Comparison of ENCODE assay signal across 1 cellular context in the genomic region with DNA sequence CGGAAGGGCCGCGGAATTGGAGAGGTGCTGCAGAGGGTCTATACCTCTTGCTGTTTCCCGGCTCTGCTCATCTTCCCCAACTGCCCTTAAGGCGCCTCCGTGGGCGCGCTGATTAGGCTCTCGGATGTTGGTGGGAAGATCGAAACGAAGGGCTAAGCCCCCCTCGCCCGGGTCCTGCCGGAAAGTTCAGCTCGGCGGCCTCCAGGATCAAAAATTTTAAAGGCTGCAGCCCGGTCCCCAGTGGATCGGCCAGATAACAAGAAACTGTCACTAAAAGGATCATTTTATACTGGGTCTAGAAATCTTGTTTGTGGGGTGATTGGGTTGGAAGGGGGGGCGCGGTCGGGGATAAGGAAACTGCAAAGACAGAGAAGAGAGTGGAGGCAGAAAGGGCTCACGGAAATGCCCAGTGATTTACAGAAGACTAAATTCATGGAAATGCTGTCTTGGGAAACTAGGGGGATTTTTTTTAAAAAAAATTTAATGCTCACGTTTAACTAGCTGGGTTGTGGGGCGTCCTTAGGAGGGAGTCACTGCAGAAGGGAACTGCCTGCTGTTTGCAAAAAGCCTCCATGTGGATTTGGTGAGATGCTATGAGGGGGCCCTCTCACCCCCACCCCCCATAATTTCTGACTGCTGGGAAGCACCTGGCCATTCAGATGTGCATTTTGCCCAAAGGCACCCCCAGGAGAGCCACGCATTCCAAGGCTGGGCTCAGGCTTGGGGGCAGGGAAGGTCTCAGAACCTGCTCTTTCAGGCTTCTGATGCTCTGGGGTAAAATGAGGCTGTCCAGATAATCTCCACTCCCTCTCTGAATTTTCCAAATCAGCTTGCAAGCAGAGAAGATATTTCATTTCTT.
A peak's percentile ranks its signal among the peaks of the same experiment; 100 is the strongest.
TF ChIP-seq lines count a peak whose summit lies in the region.

No MANE protein-coding gene starts in this region.

TF ChIP-seq in GM23338, 12 proteins besides CTCF, POLR2A, EP300 and RAD21 (continued from another document):
- TF ChIP-seq, protein P1, sequence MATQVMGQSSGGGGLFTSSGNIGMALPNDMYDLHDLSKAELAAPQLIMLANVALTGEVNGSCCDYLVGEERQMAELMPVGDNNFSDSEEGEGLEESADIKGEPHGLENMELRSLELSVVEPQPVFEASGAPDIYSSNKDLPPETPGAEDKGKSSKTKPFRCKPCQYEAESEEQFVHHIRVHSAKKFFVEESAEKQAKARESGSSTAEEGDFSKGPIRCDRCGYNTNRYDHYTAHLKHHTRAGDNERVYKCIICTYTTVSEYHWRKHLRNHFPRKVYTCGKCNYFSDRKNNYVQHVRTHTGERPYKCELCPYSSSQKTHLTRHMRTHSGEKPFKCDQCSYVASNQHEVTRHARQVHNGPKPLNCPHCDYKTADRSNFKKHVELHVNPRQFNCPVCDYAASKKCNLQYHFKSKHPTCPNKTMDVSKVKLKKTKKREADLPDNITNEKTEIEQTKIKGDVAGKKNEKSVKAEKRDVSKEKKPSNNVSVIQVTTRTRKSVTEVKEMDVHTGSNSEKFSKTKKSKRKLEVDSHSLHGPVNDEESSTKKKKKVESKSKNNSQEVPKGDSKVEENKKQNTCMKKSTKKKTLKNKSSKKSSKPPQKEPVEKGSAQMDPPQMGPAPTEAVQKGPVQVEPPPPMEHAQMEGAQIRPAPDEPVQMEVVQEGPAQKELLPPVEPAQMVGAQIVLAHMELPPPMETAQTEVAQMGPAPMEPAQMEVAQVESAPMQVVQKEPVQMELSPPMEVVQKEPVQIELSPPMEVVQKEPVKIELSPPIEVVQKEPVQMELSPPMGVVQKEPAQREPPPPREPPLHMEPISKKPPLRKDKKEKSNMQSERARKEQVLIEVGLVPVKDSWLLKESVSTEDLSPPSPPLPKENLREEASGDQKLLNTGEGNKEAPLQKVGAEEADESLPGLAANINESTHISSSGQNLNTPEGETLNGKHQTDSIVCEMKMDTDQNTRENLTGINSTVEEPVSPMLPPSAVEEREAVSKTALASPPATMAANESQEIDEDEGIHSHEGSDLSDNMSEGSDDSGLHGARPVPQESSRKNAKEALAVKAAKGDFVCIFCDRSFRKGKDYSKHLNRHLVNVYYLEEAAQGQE (IDR thresholded peaks at IDR 0.05; ENCODE audit: unreplicated experiment) = no peak
- no peak for TF ChIP-seq ZNF114 (CRISPR knock-in tag; IDR thresholded peaks at IDR 0.05)
- TF ChIP-seq, protein P2, sequence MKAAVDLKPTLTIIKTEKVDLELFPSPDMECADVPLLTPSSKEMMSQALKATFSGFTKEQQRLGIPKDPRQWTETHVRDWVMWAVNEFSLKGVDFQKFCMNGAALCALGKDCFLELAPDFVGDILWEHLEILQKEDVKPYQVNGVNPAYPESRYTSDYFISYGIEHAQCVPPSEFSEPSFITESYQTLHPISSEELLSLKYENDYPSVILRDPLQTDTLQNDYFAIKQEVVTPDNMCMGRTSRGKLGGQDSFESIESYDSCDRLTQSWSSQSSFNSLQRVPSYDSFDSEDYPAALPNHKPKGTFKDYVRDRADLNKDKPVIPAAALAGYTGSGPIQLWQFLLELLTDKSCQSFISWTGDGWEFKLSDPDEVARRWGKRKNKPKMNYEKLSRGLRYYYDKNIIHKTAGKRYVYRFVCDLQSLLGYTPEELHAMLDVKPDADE (IDR thresholded peaks at IDR 0.05) = no peak
- TF ChIP-seq EZH2phosphoT487 (IDR thresholded peaks at IDR 0.05; ENCODE audit: unreplicated experiment) = peak; percentile 38
- TF ChIP-seq JUNB (IDR thresholded peaks at IDR 0.05; ENCODE audit: unreplicated experiment) = no peak
- TF ChIP-seq STAT1 (IDR thresholded peaks at IDR 0.05; ENCODE audit: unreplicated experiment) = no peak
- TF ChIP-seq, protein P3, sequence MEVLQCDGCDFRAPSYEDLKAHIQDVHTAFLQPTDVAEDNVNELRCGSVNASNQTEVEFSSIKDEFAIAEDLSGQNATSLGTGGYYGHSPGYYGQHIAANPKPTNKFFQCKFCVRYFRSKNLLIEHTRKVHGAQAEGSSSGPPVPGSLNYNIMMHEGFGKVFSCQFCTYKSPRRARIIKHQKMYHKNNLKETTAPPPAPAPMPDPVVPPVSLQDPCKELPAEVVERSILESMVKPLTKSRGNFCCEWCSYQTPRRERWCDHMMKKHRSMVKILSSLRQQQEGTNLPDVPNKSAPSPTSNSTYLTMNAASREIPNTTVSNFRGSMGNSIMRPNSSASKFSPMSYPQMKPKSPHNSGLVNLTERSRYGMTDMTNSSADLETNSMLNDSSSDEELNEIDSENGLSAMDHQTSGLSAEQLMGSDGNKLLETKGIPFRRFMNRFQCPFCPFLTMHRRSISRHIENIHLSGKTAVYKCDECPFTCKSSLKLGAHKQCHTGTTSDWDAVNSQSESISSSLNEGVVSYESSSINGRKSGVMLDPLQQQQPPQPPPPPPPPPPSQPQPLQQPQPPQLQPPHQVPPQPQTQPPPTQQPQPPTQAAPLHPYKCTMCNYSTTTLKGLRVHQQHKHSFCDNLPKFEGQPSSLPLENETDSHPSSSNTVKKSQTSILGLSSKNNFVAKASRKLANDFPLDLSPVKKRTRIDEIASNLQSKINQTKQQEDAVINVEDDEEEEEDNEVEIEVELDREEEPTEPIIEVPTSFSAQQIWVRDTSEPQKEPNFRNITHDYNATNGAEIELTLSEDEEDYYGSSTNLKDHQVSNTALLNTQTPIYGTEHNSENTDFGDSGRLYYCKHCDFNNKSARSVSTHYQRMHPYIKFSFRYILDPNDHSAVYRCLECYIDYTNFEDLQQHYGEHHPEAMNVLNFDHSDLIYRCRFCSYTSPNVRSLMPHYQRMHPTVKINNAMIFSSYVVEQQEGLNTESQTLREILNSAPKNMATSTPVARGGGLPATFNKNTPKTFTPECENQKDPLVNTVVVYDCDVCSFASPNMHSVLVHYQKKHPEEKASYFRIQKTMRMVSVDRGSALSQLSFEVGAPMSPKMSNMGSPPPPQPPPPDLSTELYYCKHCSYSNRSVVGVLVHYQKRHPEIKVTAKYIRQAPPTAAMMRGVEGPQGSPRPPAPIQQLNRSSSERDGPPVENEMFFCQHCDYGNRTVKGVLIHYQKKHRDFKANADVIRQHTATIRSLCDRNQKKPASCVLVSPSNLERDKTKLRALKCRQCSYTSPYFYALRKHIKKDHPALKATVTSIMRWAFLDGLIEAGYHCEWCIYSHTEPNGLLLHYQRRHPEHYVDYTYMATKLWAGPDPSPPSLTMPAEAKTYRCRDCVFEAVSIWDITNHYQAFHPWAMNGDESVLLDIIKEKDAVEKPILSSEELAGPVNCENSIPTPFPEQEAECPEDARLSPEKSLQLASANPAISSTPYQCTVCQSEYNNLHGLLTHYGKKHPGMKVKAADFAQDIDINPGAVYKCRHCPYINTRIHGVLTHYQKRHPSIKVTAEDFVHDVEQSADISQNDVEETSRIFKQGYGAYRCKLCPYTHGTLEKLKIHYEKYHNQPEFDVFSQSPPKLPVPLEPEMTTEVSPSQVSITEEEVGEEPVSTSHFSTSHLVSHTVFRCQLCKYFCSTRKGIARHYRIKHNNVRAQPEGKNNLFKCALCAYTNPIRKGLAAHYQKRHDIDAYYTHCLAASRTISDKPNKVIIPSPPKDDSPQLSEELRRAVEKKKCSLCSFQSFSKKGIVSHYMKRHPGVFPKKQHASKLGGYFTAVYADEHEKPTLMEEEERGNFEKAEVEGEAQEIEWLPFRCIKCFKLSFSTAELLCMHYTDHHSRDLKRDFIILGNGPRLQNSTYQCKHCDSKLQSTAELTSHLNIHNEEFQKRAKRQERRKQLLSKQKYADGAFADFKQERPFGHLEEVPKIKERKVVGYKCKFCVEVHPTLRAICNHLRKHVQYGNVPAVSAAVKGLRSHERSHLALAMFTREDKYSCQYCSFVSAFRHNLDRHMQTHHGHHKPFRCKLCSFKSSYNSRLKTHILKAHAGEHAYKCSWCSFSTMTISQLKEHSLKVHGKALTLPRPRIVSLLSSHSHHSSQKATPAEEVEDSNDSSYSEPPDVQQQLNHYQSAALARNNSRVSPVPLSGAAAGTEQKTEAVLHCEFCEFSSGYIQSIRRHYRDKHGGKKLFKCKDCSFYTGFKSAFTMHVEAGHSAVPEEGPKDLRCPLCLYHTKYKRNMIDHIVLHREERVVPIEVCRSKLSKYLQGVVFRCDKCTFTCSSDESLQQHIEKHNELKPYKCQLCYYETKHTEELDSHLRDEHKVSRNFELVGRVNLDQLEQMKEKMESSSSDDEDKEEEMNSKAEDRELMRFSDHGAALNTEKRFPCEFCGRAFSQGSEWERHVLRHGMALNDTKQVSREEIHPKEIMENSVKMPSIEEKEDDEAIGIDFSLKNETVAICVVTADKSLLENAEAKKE (CRISPR knock-in tag; IDR thresholded peaks at IDR 0.05) = no peak
- TF ChIP-seq POLR2AphosphoS5 (IDR thresholded peaks at IDR 0.05; ENCODE audit: low read depth) = no peak
- peak; percentile 85 for TF ChIP-seq EZH2 (IDR thresholded peaks at IDR 0.05; ENCODE audit: low read depth, unreplicated experiment)
- no peak for TF ChIP-seq ZNF331 (CRISPR knock-in tag; IDR thresholded peaks at IDR 0.05; ENCODE audit: low read depth)
- TF ChIP-seq NANOG (IDR thresholded peaks at IDR 0.05; ENCODE audit: borderline replicate concordance) = peak; percentile 50; the same call in 1 of the 2 replicates
